16 cellular contexts compared by ENCODE assay signal in genomic region chr6:165985926-165986646, GRCh38.
DNase-seq lines count a peak whose midpoint lies in the region; ATAC-seq and TF ChIP-seq lines count a peak whose summit lies in the region.
"Had no signal": no experiment of that assay in that cellular context is flagged by ENCODE, and none has a peak within 500 bp of the region (broad histone marks: within the 10 kb centered on the region; RNA-seq: fewer than 3 reads in every experiment).

No MANE protein-coding gene starts in this region.

- no peak overlapping the region for H2BK5ac ChIP-seq in mesendoderm (ENCODE audit: low read length)

- TF ChIP-seq CTCF in choroid plexus epithelial cell (conservative IDR thresholded peaks at IDR 0.05; ENCODE audit: low read depth, low read length) = no peak
- TF ChIP-seq CTCF in uterus (IDR thresholded peaks at IDR 0.05) = peak in 1 of 4 experiments; percentile 19

- no peak overlapping the region for H2BK15ac ChIP-seq in mesendoderm (replicated peaks; ENCODE audit: low read depth)

- no peak overlapping the region for H3K4me3 Mint-ChIP-seq in stimulated activated naive CD8-positive, alpha-beta T cell treated with anti-CD3 and anti-CD28 coated beads, Interleukin-15, amount 100 ng/mL, for 72 hours
- H3K4me3 Mint-ChIP-seq: activated naive CD8-positive, alpha-beta T cell treated with anti-CD3 and anti-CD28 coated beads, Interleukin-2, amount 10 ng/mL, durations not matched to agents 7 days and 5 days had no signal

- H3K9me3 Mint-ChIP-seq in stimulated activated naive CD8-positive, alpha-beta T cell treated with anti-CD3 and anti-CD28 coated beads, Interleukin-15, amount 100 ng/mL, for 72 hours = no peaks in the 10 kb centered on the region
- H3K9me3 Mint-ChIP-seq: activated naive CD8-positive, alpha-beta T cell treated with anti-CD3 and anti-CD28 coated beads, Interleukin-2, amount 10 ng/mL, durations not matched to agents 7 days and 5 days had no signal

- peaks cover 2% of the 10 kb centered on the region for H3K4me1 ChIP-seq in mesendoderm (ENCODE audit: control insufficient read depth, low read depth, low read length)
- H3K4me1 ChIP-seq in uterus = no peaks in the 10 kb centered on the region
- H3K4me1 ChIP-seq: parathyroid adenoma had no signal

- no peak overlapping the region for H3K27ac Mint-ChIP-seq in stimulated activated naive CD8-positive, alpha-beta T cell treated with anti-CD3 and anti-CD28 coated beads, Interleukin-15, amount 100 ng/mL, for 72 hours
- H3K27ac Mint-ChIP-seq: activated naive CD8-positive, alpha-beta T cell treated with anti-CD3 and anti-CD28 coated beads, Interleukin-2, amount 10 ng/mL, durations not matched to agents 7 days and 5 days had no signal

- H3K27ac ChIP-seq in mesendoderm (ENCODE audit: low read depth, low read length) = no peak overlapping the region
- H3K27ac ChIP-seq in uterus = no peak overlapping the region
- H3K27ac ChIP-seq: gastrocnemius medialis, parathyroid adenoma, vagina had no signal

- H3K27me3 ChIP-seq in mesendoderm (ENCODE audit: insufficient read depth, low read length, poor library complexity) = peaks cover 51% of the 10 kb centered on the region
- H3K27me3 ChIP-seq in uterus = no peaks in the 10 kb centered on the region
- H3K27me3 ChIP-seq: vagina had no signal

- H3K4me1 Mint-ChIP-seq in stimulated activated naive CD8-positive, alpha-beta T cell treated with anti-CD3 and anti-CD28 coated beads, Interleukin-15, amount 100 ng/mL, for 72 hours = peaks cover 16% of the 10 kb centered on the region

- H3K9me3 ChIP-seq in uterus = no peaks in the 10 kb centered on the region
- H3K9me3 ChIP-seq: gastrocnemius medialis, vagina had no signal

- no peaks in the 10 kb centered on the region for H3K36me3 ChIP-seq in mesendoderm (ENCODE audit: control insufficient read depth, insufficient read depth, low read length)
- no peaks in the 10 kb centered on the region for H3K36me3 ChIP-seq in uterus
- H3K36me3 ChIP-seq: gastrocnemius medialis, vagina had no signal

- no peaks in the 10 kb centered on the region for H3K79me2 ChIP-seq in mesendoderm (ENCODE audit: control insufficient read depth, insufficient read depth, low read length)
- H3K79me2 ChIP-seq: parathyroid adenoma had no signal

- H3K23ac ChIP-seq in mesendoderm (ENCODE audit: low read length) = no peak overlapping the region

- H3K27me3 Mint-ChIP-seq in stimulated activated naive CD8-positive, alpha-beta T cell treated with anti-CD3 and anti-CD28 coated beads, Interleukin-15, amount 100 ng/mL, for 72 hours = peaks cover 72% of the 10 kb centered on the region

- no peak overlapping the region for H2AK5ac ChIP-seq in mesendoderm (ENCODE audit: low read length)

- no peak overlapping the region for H2BK120ac ChIP-seq in mesendoderm (ENCODE audit: low read depth, low read length)

- no peak overlapping the region for H4K8ac ChIP-seq in mesendoderm (ENCODE audit: low read depth, low read length)

- no peak for TF ChIP-seq POLR2A in uterus (IDR thresholded peaks at IDR 0.05)

- H3K79me1 ChIP-seq in mesendoderm (ENCODE audit: low read length) = no peaks in the 10 kb centered on the region

- peak; percentile 31 for ATAC-seq in stimulated activated naive CD8-positive, alpha-beta T cell treated with anti-CD3 and anti-CD28 coated beads, Interleukin-15, amount 100 ng/mL, for 72 hours
- no peak for ATAC-seq in stimulated activated naive CD8-positive, alpha-beta T cell treated with anti-CD3 and anti-CD28 coated beads, Interleukin-15, Interleukin-2, amounts not matched to agents 100 U/mL and 50 U/mL, for 24 hours
- ATAC-seq in HG02759 (IDR thresholded peaks at IDR 0.05; ENCODE audit: unreplicated experiment) (no peak), GM21447 (IDR thresholded peaks at IDR 0.05; ENCODE audit: unreplicated experiment) (no peak)
- ATAC-seq: gastrocnemius medialis had no signal

- H4K5ac ChIP-seq in mesendoderm (ENCODE audit: low read length) = no peak overlapping the region

- H3K4me2 ChIP-seq in mesendoderm (ENCODE audit: low read length) = no peak overlapping the region

- H3K18ac ChIP-seq in mesendoderm (ENCODE audit: low read length) = no peak overlapping the region

- H3K4ac ChIP-seq in mesendoderm (ENCODE audit: low read depth, low read length) = no peak overlapping the region

- WGBS in mesendoderm (ENCODE audit: extremely low coverage, insufficient coverage, low lambda C conversion rate) = no CpG with 5 or more reads among the region's 17 CpGs

- intact Hi-C loops in uterus (cut with DNase I; ENCODE audit: low total_unique reads) = no loop called here

- no peak for DNase-seq in stimulated activated naive CD8-positive, alpha-beta T cell treated with anti-CD3 and anti-CD28 coated beads, Interleukin-15, amount 100 ng/mL, for 72 hours
- DNase-seq in stimulated activated naive CD8-positive, alpha-beta T cell treated with anti-CD3 and anti-CD28 coated beads, Interleukin-15, Interleukin-2, amounts not matched to agents 100 U/mL and 50 U/mL, for 24 hours = no peak
- DNase-seq in choroid plexus epithelial cell (ENCODE audit: low read depth) (no peak), mesendoderm (peak; percentile 59), uterus (no peak), DMS79 (lab: John Stamatoyannopoulos, UW) (no peak)
- DNase-seq: activated CD4-positive, CD25-positive, alpha-beta regulatory T cell; activated CD8-positive, alpha-beta memory T cell treated with anti-CD3 and anti-CD28 coated beads, Interleukin-2, amount 50 U/mL, for 4 hours; activated naive CD8-positive, alpha-beta T cell treated with anti-CD3 and anti-CD28 coated beads, Interleukin-2, amount 10 ng/mL, durations not matched to agents 7 days and 5 days; DMS153; gastrocnemius medialis; NCI-H2171 treated with DMSO at 0.1 percent for 48 hours had no signal

- H3K4me3 ChIP-seq in choroid plexus epithelial cell (ENCODE audit: low read depth, low read length) (peak overlapping the region; percentile 63), mesendoderm (ENCODE audit: low read length) (no peak overlapping the region), uterus (peak overlapping the region; percentile 59 to 70)

- no peak overlapping the region for H3K9ac ChIP-seq in mesendoderm (ENCODE audit: low read length)
- H3K9ac ChIP-seq: parathyroid adenoma had no signal

- H3K56ac ChIP-seq in mesendoderm (ENCODE audit: low read length) = no peak overlapping the region
